ENCODE assay signal across 8 cellular contexts in the genomic region with DNA sequence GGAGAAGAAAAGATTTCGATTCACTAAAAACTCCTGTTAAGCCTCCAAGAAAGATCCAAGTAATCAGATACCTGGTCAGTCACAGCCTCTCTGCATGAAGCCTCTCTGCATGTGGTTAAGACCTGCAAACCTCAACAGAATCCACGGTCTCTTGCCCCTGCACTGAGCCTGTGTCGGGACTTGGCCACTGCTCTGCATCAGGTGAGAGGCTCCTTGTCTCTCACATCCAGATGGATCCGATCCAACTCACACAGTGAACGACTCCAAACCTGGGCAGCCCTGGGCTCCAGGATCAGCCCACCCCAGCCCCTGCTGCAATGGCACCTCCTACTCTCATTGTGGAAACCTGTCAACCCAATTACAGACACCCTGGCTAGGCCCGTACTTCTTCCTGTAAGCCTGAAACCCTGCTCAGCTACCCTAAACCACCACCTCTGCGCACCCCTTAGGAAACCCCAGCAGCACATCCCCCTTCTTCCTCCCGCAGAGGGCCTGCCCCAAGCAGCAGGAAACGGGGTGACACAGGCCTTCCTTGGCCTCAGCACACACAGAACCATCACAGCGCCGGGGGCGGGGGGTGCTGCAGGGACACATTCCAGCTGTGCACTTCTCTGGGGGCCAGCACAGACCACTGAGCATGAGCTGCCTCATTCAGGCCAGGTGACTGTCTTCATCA.
DNase-seq lines count a peak whose midpoint lies in the region; ATAC-seq, FAIRE-seq and TF ChIP-seq lines count a peak whose summit lies in the region.

No MANE protein-coding gene starts in this region.

- in situ Hi-C loops in GM12878 (cut with MboI) = no loop called here

- peak overlapping the region; percentile 92 for H3K4me2 ChIP-seq in GM12878 (ENCODE audit: control insufficient read depth, insufficient read depth)

- intact Hi-C loops in GM12878 (cut with micrococcal nuclease; ENCODE audit: unreplicated experiment) = loop anchor here (2.0 to 5.0 kb wide), 3 partner anchors 39 to 126 kb away; no protein-coding TSS in a partner anchor

- no TSS peak for BruUV-seq in GM12878 (replicated peaks; lab: Mats Ljungman, UMichigan)

- H3K27ac Mint-ChIP-seq in T-helper 17 cell = peak overlapping the region; percentile 96

- H3K9ac ChIP-seq in GM12878 (ENCODE audit: control insufficient read depth, insufficient read depth, low read length) = peak overlapping the region; percentile 53

- no peaks in the 10 kb centered on the region for H3K27me3 Mint-ChIP-seq in T-helper 17 cell

- POLR2A ChIA-PET in HEK293 (lab: Yijun Ruan, JAX) (no interaction called here), GM12878 (lab: Charles Lee) (interaction anchor here (0.6 to 1.4 kb wide), 2 partner anchors 123 to 513 kb away, joined by 4 to 6 read pairs; a partner anchor contains a TSS)

- no peak for TF ChIP-seq RAD21 in GM12878 (IDR thresholded peaks at IDR 0.05; ENCODE audit: insufficient read depth, low read depth, low read length)

- H3K4me1 ChIP-seq in HEK293 (ENCODE audit: control insufficient read depth, insufficient read depth, low read length) (peaks cover 53% of the 10 kb centered on the region), GM12878 (ENCODE audit: control insufficient read depth, insufficient read depth, low read length) (peaks cover 76% of the 10 kb centered on the region), gastroesophageal sphincter (peaks cover 0 to 92% (median 45%) of the 10 kb centered on the region in 3 donors)

- SMC1A ChIA-PET in GM12878 (lab: Charles Lee; ENCODE audit: uncharacterized antibody, unreplicated experiment) = interaction anchor here (2.8 to 3.5 kb wide), 2 partner anchors 37 to 124 kb away, joined by 10 to 11 read pairs; no protein-coding TSS in a partner anchor

- RAD21 ChIA-PET in GM12878 (lab: Charles Lee; ENCODE audit: unreplicated experiment) = interaction anchor here (1.0 to 2.4 kb wide), 8 partner anchors 7 to 148 kb away, joined by 3 to 10 read pairs (median 5); a partner anchor contains a TSS

- DNase-seq in DMS79 treated with DMSO at 0.1 percent for 48 hours (lab: John Stamatoyannopoulos, UW) (peak; percentile 38), T-helper 17 cell (peak; percentile 45 to 64 (median 61)), GM12878 (ENCODE audit: low read depth, low spot score) (peak; percentile 76), pons (ENCODE audit: low spot score) (no peak)
- DNase-seq in stimulated activated CD4-positive, alpha-beta T cell treated with anti-CD3 and anti-CD28 coated beads, Interleukin-15, amount 100 ng/mL, for 24 hours = peak; percentile 85

- 3% methylated on average over 12 of the region's 12 CpGs for WGBS in GM12878 (ENCODE audit: insufficient coverage, insufficient replicate concordance, low lambda C conversion rate, missing lambda C conversion rate)
- WGBS in gastroesophageal sphincter (ENCODE audit: low coverage in 1 of 2), 2 donors = 83 to 100% methylated on average over 1 of the region's 12 CpGs

- no peaks in the 10 kb centered on the region for H3K36me3 Mint-ChIP-seq in T-helper 17 cell (ENCODE audit: low read depth)

- peaks cover 15% of the 10 kb centered on the region for H4K20me1 ChIP-seq in GM12878 (ENCODE audit: control insufficient read depth, insufficient read depth)

- H3K79me2 ChIP-seq in GM12878 (ENCODE audit: control insufficient read depth, insufficient read depth, low read length) = peaks cover 92% of the 10 kb centered on the region

- H3K9me3 ChIP-seq in HEK293 (ENCODE audit: control insufficient read depth, insufficient read depth, low read depth, low read length) (no peaks in the 10 kb centered on the region), T-helper 17 cell (ENCODE audit: control insufficient read depth, low read length, poor library complexity, severe bottlenecking) (no peaks in the 10 kb centered on the region), GM12878 (replicated peaks; ENCODE audit: control insufficient read depth, insufficient read depth, low read length) (no peaks in the 10 kb centered on the region), gastroesophageal sphincter (no peaks in the 10 kb centered on the region)

- H3K4me1 Mint-ChIP-seq in T-helper 17 cell = peaks cover 75% of the 10 kb centered on the region

- no peak for TF ChIP-seq EP300 in GM12878 (IDR thresholded peaks at IDR 0.05; ENCODE audit: borderline replicate concordance in 1 of 2, control insufficient read depth in 1 of 2, low read depth in 2 of 2, low read length in 2 of 2)
- TF ChIP-seq EP300 in gastroesophageal sphincter (IDR thresholded peaks at IDR 0.05) = no peak

- no peak overlapping the region for H3K27ac ChIP-seq in HEK293 (ENCODE audit: extremely low read depth, low read depth, low read length)
- H3K27ac ChIP-seq in GM12878 (ENCODE audit: control insufficient read depth, insufficient read depth) = peak overlapping the region; percentile 90
- peak overlapping the region in 1 of 4 donors; percentile 40 for H3K27ac ChIP-seq in gastroesophageal sphincter

- H3K4me3 ChIP-seq in HEK293 (ENCODE audit: low read depth, low read length) = no peak overlapping the region
- peak overlapping the region; percentile 51; the same call in 1 of the 2 replicates for H3K4me3 ChIP-seq in GM12878
- H3K4me3 ChIP-seq in gastroesophageal sphincter = no peak overlapping the region

- peak overlapping the region; percentile 87 for H3K4me3 Mint-ChIP-seq in T-helper 17 cell

- CTCF ChIA-PET in HEK293 (lab: Yijun Ruan, JAX) (no interaction called here), GM12878 (lab: Yijun Ruan, JAX) (interaction anchor here (0.6 to 1.7 kb wide), 2 partner anchors 11 to 697 kb away, joined by 3 to 4 read pairs; no protein-coding TSS in a partner anchor)

- FAIRE-seq in GM12878 (lab: Jason Lieb, UNC) = peak; percentile 27

- no peak for TF ChIP-seq CTCF in HEK293 (tag by site-specific recombination; IDR thresholded peaks at IDR 0.05)
- no peak for TF ChIP-seq CTCF in GM12878 (IDR thresholded peaks at IDR 0.05 in 2 of 3, conservative IDR thresholded peaks at IDR 0.05 in 1 of 3; ENCODE audit: control insufficient read depth in 2 of 3, extremely low read depth in 1 of 3, insufficient read depth in 1 of 3, low read depth in 3 of 3, low read length in 3 of 3)
- no peak for TF ChIP-seq CTCF in gastroesophageal sphincter (IDR thresholded peaks at IDR 0.05)

- TF ChIP-seq POLR2A in GM12878 (IDR thresholded peaks at IDR 0.05; ENCODE audit: low read depth, low read length) (no peak), gastroesophageal sphincter (IDR thresholded peaks at IDR 0.05) (no peak)

- H3K36me3 ChIP-seq in HEK293 (ENCODE audit: control insufficient read depth in 2 of 2, insufficient read depth in 1 of 2, low read length in 2 of 2) = peaks cover 0 to 5% of the 10 kb centered on the region in 2 experiments; a peak in 1 of 3 replicates
- peaks cover 9 to 10% of the 10 kb centered on the region in 2 experiments; a peak in 3 of 4 replicates for H3K36me3 ChIP-seq in GM12878 (ENCODE audit: control insufficient read depth in 2 of 2, insufficient read depth in 2 of 2, low read length in 1 of 2)
- no peaks in the 10 kb centered on the region for H3K36me3 ChIP-seq in gastroesophageal sphincter

- H3K27me3 ChIP-seq in GM12878 (replicated peaks in 1 of 2; ENCODE audit: control insufficient read depth in 2 of 2, insufficient read depth in 2 of 2, low read length in 1 of 2) = no peaks in the 10 kb centered on the region
- no peaks in the 10 kb centered on the region for H3K27me3 ChIP-seq in gastroesophageal sphincter

- ATAC-seq in T-helper 17 cell (peak; percentile 90), GM12878 (peak; percentile 78), GM18861 (IDR thresholded peaks at IDR 0.05; ENCODE audit: unreplicated experiment) (no peak), gastroesophageal sphincter (no peak)

- no peak overlapping the region for H2AFZ ChIP-seq in GM12878 (ENCODE audit: control insufficient read depth, low read depth, low read length)

TF ChIP-seq in HEK293, 187 proteins besides CTCF, POLR2A, EP300 and RAD21 (continues in another document):
- TF ChIP-seq ZNF558 (tag by site-specific recombination; IDR thresholded peaks at IDR 0.05) = no peak
- TF ChIP-seq ZXDB (tag by site-specific recombination; IDR thresholded peaks at IDR 0.05) = peak; percentile 29; the same call in 1 of the 2 replicates
- peak; percentile 61 for TF ChIP-seq GLIS1 (tag by site-specific recombination; IDR thresholded peaks at IDR 0.05)

TF ChIP-seq in GM12878, 131 proteins besides CTCF, POLR2A, EP300 and RAD21 (continues in another document):
- TF ChIP-seq ASH2L (IDR thresholded peaks at IDR 0.05; ENCODE audit: borderline replicate concordance, low read depth) (no peak), HCFC1 (IDR thresholded peaks at IDR 0.05; ENCODE audit: low read length) (no peak), SMC3 (IDR thresholded peaks at IDR 0.05; ENCODE audit: borderline replicate concordance, low read length) (no peak), NRF1 (conservative IDR thresholded peaks at IDR 0.05; ENCODE audit: low read depth, low read length) (0 out of 2 replicates have a peak, but pooled peaks have one; percentile 20), NFXL1 (IDR thresholded peaks at IDR 0.05; ENCODE audit: borderline replicate concordance) (no peak), HDAC6 (IDR thresholded peaks at IDR 0.05; ENCODE audit: unreplicated experiment) (no peak), ZNF274 (IDR thresholded peaks at IDR 0.05; ENCODE audit: insufficient read depth, insufficient read length) (no peak), PAX5 (IDR thresholded peaks at IDR 0.05; ENCODE audit: borderline replicate concordance, low read depth, low read length) (no peak; the same call in 1 of the 2 replicates), SMARCA5 (IDR thresholded peaks at IDR 0.05) (no peak), FOXK2 (IDR thresholded peaks at IDR 0.05) (no peak), MYC (IDR thresholded peaks at IDR 0.05; ENCODE audit: insufficient read depth, insufficient read length, insufficient replicate concordance, low read length, severe bottlenecking) (no peak), CREB1 (IDR thresholded peaks at IDR 0.05; ENCODE audit: low read depth) (peak; percentile 66; the same call in 1 of the 2 replicates), CEBPB (IDR thresholded peaks at IDR 0.05; ENCODE audit: borderline replicate concordance in 1 of 2, low read depth in 2 of 2, low read length in 2 of 2) (no peak), RUNX3 (IDR thresholded peaks at IDR 0.05; ENCODE audit: low read length) (peak; percentile 93)
- TF ChIP-seq, protein P1, sequence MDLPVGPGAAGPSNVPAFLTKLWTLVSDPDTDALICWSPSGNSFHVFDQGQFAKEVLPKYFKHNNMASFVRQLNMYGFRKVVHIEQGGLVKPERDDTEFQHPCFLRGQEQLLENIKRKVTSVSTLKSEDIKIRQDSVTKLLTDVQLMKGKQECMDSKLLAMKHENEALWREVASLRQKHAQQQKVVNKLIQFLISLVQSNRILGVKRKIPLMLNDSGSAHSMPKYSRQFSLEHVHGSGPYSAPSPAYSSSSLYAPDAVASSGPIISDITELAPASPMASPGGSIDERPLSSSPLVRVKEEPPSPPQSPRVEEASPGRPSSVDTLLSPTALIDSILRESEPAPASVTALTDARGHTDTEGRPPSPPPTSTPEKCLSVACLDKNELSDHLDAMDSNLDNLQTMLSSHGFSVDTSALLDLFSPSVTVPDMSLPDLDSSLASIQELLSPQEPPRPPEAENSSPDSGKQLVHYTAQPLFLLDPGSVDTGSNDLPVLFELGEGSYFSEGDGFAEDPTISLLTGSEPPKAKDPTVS (IDR thresholded peaks at IDR 0.05; ENCODE audit: low read depth, low read length) = no peak

Comparison
In these comparisons a context has a peak if more than half of its experiments do, and no peak if none do; other contexts are left out.
1. ATAC-seq: peak in T-helper 17 cell (single experiment) and GM12878 (single experiment); none in GM18861 (single experiment) and gastroesophageal sphincter (single experiment).